ENCODE assay signal across 9 cellular contexts in the genomic region with DNA sequence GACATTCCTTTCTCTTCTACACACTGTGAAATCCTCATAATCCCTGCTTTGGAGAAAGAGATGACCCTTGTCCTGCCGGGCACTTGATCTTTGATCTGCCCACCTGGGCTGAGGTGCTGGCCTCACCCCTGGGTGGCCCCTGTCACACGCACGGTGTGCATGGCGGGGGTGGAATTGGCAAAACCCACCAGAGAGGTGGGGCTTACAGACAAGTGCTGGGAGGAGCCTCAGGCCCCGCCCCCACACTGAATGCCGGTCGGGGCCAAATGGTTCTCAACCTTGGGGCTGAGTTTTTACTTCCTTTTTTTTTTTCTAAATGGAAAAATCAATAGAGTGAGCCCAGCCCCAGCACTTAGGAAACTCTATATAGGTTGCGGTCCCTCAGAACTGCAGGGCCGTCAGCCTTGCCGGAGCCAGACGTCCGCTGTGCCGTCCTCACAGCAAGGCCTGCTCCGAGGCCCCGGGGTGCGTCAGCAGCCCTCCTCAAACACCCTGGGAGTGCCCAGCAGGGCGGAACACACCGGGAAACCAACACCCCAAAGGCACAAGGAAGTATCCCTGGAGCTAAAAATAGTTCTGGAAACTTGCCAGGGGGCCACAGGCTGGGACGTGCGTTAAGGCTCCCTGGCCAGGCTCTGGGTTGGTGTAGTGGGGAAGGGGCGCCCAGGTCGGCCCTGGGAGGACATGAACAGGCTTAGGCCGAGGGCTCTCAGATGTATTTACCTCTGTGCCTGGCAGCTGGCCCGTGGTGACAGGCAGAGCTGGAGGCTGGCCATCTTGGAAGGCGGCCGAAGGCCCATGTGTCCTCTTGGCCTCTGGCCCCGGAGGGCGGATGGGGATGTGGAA. TPM values are rescaled to one million over a fixed set of nuclear protein-coding genes. Genes with fewer than 3 reads are reported as not detected.
DNase-seq lines count a peak whose midpoint lies in the region; ATAC-seq and FAIRE-seq lines count a peak whose summit lies in the region.
"Had no signal": no experiment of that assay in that cellular context is flagged by ENCODE, and none has a peak within 500 bp of the region (broad histone marks: within the 10 kb centered on the region; RNA-seq: fewer than 3 reads in every experiment).

No MANE protein-coding gene starts in this region.

- peak overlapping the region in 3 of 5 donors; percentile 17 to 60 (median 21) for H3K4me3 Mint-ChIP-seq in immature natural killer cell
- no peak overlapping the region for H3K4me3 Mint-ChIP-seq in activated CD8-positive, alpha-beta memory T cell treated with anti-CD3 and anti-CD28 coated beads, Interleukin-2, amount 10 ng/mL, durations not matched to agents 7 days and 5 days

- H3K4me1 Mint-ChIP-seq in immature natural killer cell = peaks cover 5 to 8% of the 10 kb centered on the region in 2 donors
- peaks cover 4% of the 10 kb centered on the region for H3K4me1 Mint-ChIP-seq in activated CD8-positive, alpha-beta memory T cell treated with anti-CD3 and anti-CD28 coated beads, Interleukin-2, amount 10 ng/mL, durations not matched to agents 7 days and 5 days

- peaks cover 6 to 9% of the 10 kb centered on the region in 2 donors for H3K4me1 ChIP-seq in small intestine (ENCODE audit: control insufficient read depth in 2 of 2, insufficient read depth in 1 of 2, low read depth in 1 of 2, low read length in 1 of 2)

- H3K27ac ChIP-seq in angular gyrus (ENCODE audit: low read depth, low read length) (peak overlapping the region; percentile 44), small intestine (ENCODE audit: low read depth in 1 of 2, low read length in 1 of 2) (peak overlapping the region; percentile 86 to 98)

- no peak for FAIRE-seq in small intestine (lab: Jason Lieb, UNC)

- H3K9me3 ChIP-seq in small intestine (ENCODE audit: control insufficient read depth, low read depth) = no peaks in the 10 kb centered on the region

- no peak overlapping the region for H3K4me3 ChIP-seq in small intestine (ENCODE audit: low read depth in 1 of 2, low read length in 2 of 2)

- peak; percentile 46 for ATAC-seq in GM21825 (IDR thresholded peaks at IDR 0.05; ENCODE audit: unreplicated experiment)
- ATAC-seq in GM21786 (IDR thresholded peaks at IDR 0.05; ENCODE audit: unreplicated experiment) = no peak
- ATAC-seq in activated CD8-positive, alpha-beta memory T cell treated with anti-CD3 and anti-CD28 coated beads, Interleukin-2, amount 10 ng/mL, durations not matched to agents 7 days and 5 days = no peak

- H3K27me3 ChIP-seq in small intestine (ENCODE audit: control insufficient read depth in 2 of 2, insufficient read depth in 2 of 2, low read length in 2 of 2) = no peaks in the 10 kb centered on the region

- peak overlapping the region in 1 of 6 donors; percentile 22 for H3K27ac Mint-ChIP-seq in immature natural killer cell
- H3K27ac Mint-ChIP-seq in activated CD8-positive, alpha-beta memory T cell treated with anti-CD3 and anti-CD28 coated beads, Interleukin-2, amount 10 ng/mL, durations not matched to agents 7 days and 5 days = no peak overlapping the region

- DNase-seq in DMS53 (lab: John Stamatoyannopoulos, UW) (peak; percentile 96), NCI-H187 (lab: John Stamatoyannopoulos, UW) (peak; percentile 39 to 71), immature natural killer cell (peak in 2 of 3 donors; percentile 17 to 37), small intestine (peak; percentile 96)
- DNase-seq in activated CD8-positive, alpha-beta memory T cell treated with anti-CD3 and anti-CD28 coated beads, Interleukin-2, amount 10 ng/mL, durations not matched to agents 7 days and 5 days = no peak
- DNase-seq: IMR-90 had no signal

- peaks cover 0 to 5% (median 4%) of the 10 kb centered on the region in 3 donors for H3K36me3 Mint-ChIP-seq in immature natural killer cell
- no peaks in the 10 kb centered on the region for H3K36me3 Mint-ChIP-seq in activated CD8-positive, alpha-beta memory T cell treated with anti-CD3 and anti-CD28 coated beads, Interleukin-2, amount 10 ng/mL, durations not matched to agents 7 days and 5 days

- WGBS in small intestine, 3 donors = 8 to 15% (median 9%) methylated on average over 28 of the region's 28 CpGs

- H3K9me3 Mint-ChIP-seq in immature natural killer cell = peaks cover 6 to 17% (median 10%) of the 10 kb centered on the region in 6 donors
- H3K9me3 Mint-ChIP-seq in activated CD8-positive, alpha-beta memory T cell treated with anti-CD3 and anti-CD28 coated beads, Interleukin-2, amount 10 ng/mL, durations not matched to agents 7 days and 5 days (ENCODE audit: low read depth) = peaks cover 1% of the 10 kb centered on the region

- H3K27me3 Mint-ChIP-seq in immature natural killer cell (ENCODE audit: low read depth in 3 of 3) = peaks cover 2% of the 10 kb centered on the region in 3 donors
- H3K27me3 Mint-ChIP-seq in activated CD8-positive, alpha-beta memory T cell treated with anti-CD3 and anti-CD28 coated beads, Interleukin-2, amount 10 ng/mL, durations not matched to agents 7 days and 5 days = peaks cover 12% of the 10 kb centered on the region

- H3K36me3 ChIP-seq in small intestine (ENCODE audit: control insufficient read depth in 2 of 2, insufficient read depth in 2 of 2, low read length in 2 of 2) = no peaks in the 10 kb centered on the region

- CTCF ChIA-PET in activated CD8-positive, alpha-beta memory T cell treated with anti-CD3 and anti-CD28 coated beads, Interleukin-2, amount 10 ng/mL, durations not matched to agents 7 days and 5 days (lab: Charles Lee) = interaction anchor here (0.7 to 3.3 kb wide), 4 partner anchors 14 to 160 kb away, joined by 3 to 14 read pairs (median 5); no protein-coding TSS in a partner anchor

RNA-seq across cellular contexts. Expression of gene GPRC5C, which starts 11.0 kb away (rescaled TPM):
- 1 to 10 TPM in 1 of 3 donors, under 1 TPM in 1, not detected in 1; 0.89 to 3.2 TPM for polyA plus RNA-seq in immature natural killer cell
- 10 to 100 TPM; 41.3 to 72.8 (median 44.7) TPM for polyA plus RNA-seq in small intestine
- not detected for total RNA-seq in activated CD8-positive, alpha-beta memory T cell treated with anti-CD3 and anti-CD28 coated beads, Interleukin-2, amount 10 ng/mL, durations not matched to agents 7 days and 5 days
- total RNA-seq: IMR-90 had no signal
- polyA plus RNA-seq: IMR-90 had no signal

RNA-seq across cellular contexts. Expression of gene CD300A, which starts 23.5 kb away (rescaled TPM):
- polyA plus RNA-seq in immature natural killer cell (100 to 1,000 TPM; 357 to 514 (median 505) TPM), small intestine (1 to 10 TPM; 1.1 to 5.9 (median 5.5) TPM)
- total RNA-seq in activated CD8-positive, alpha-beta memory T cell treated with anti-CD3 and anti-CD28 coated beads, Interleukin-2, amount 10 ng/mL, durations not matched to agents 7 days and 5 days = 10 to 100 TPM in 1 of 2 experiments, 1 to 10 TPM in 1; 2.0 to 15.8 TPM
- total RNA-seq: IMR-90 had no signal
- polyA plus RNA-seq: IMR-90 had no signal

Comparison
In these comparisons a context has a peak if more than half of its experiments do, and no peak if none do; other contexts are left out.
1. RNA of gene GPRC5C, which starts 11.0 kb away (polyA plus RNA-seq): 41.3 to 72.8 TPM in small intestine; 0.89 to 3.2 TPM in immature natural killer cell; every median in the first group is over 10 times any median in the second.
2. RNA of gene CD300A, which starts 23.5 kb away (polyA plus RNA-seq): 357 to 514 TPM in immature natural killer cell; 1.1 to 5.9 TPM in small intestine; every median in the first group is over 10 times any median in the second.